ENCODE assay signal across 11 cellular contexts in genomic region chr17:50834786-50835562, GRCh38. TPM values are rescaled to one million over a fixed set of nuclear protein-coding genes. Genes with fewer than 3 reads are reported as not detected.
A peak's percentile ranks its signal among the peaks of the same experiment; 100 is the strongest.
DNase-seq lines count a peak whose midpoint lies in the region; ATAC-seq and TF ChIP-seq lines count a peak whose summit lies in the region.
"Had no signal": no experiment of that assay in that cellular context is flagged by ENCODE, and none has a peak within 500 bp of the region (broad histone marks: within the 10 kb centered on the region; RNA-seq: fewer than 3 reads in every experiment).

No MANE protein-coding gene starts in this region.

- DNase-seq in activated naive CD4-positive, alpha-beta T cell treated with anti-CD3 and anti-CD28 coated beads, Interleukin-2, amount 10 ng/mL, durations not matched to agents 7 days and 5 days: peak; percentile 14
- DNase-seq in activated naive CD4-positive, alpha-beta T cell treated with anti-CD3 and anti-CD28 coated beads, Interleukin-2, amount 50 U/mL, for 16 hours: no peak
- no peak for DNase-seq in epithelial cell of proximal tubule (ENCODE audit: low read depth)
- DNase-seq in upper lobe of left lung: peak in 1 of 2 donors; percentile 82
- no peak for DNase-seq in NCI-H2196 treated with DMSO at 0.1 percent for 48 hours (lab: John Stamatoyannopoulos, UW; ENCODE audit: unreplicated experiment)
- DNase-seq in NCI-H748 treated with DMSO at 0.1 percent for 48 hours (lab: John Stamatoyannopoulos, UW): no peak
- DNase-seq: activated CD4-positive, alpha-beta T cell treated with anti-CD3 and anti-CD28 coated beads, Interleukin-2, amount 50 U/mL, for 48 hours; AML-193; cortex of kidney had no signal

- no peak overlapping the region for H3K4me3 Mint-ChIP-seq in activated naive CD4-positive, alpha-beta T cell treated with anti-CD3 and anti-CD28 coated beads, Interleukin-2, amount 10 ng/mL, durations not matched to agents 7 days and 5 days

- no peak for TF ChIP-seq EP300 in upper lobe of left lung (IDR thresholded peaks at IDR 0.05)

- no peak for TF ChIP-seq POLR2A in upper lobe of left lung (IDR thresholded peaks at IDR 0.05)

- H3K4me1 ChIP-seq in muscle layer of colon (ENCODE audit: insufficient read depth, low read length): no peaks in the 10 kb centered on the region
- H3K4me1 ChIP-seq in upper lobe of left lung: peaks cover 0 to 17% (median 1%) of the 10 kb centered on the region in 4 donors

- H3K36me3 ChIP-seq in muscle layer of colon (ENCODE audit: insufficient read depth, low read length): no peaks in the 10 kb centered on the region
- no peaks in the 10 kb centered on the region for H3K36me3 ChIP-seq in upper lobe of left lung

- peak overlapping the region; percentile 43 for H3K4me3 ChIP-seq in epithelial cell of proximal tubule (ENCODE audit: low read depth, low read length)
- peak overlapping the region; percentile 2 to 58 for H3K4me3 ChIP-seq in muscle layer of colon (ENCODE audit: low read depth in 1 of 2, low read length in 2 of 2)
- peak overlapping the region in 3 of 4 donors; percentile 6 to 35 (median 26) for H3K4me3 ChIP-seq in upper lobe of left lung

- H3K27me3 Mint-ChIP-seq in activated naive CD4-positive, alpha-beta T cell treated with anti-CD3 and anti-CD28 coated beads, Interleukin-2, amount 10 ng/mL, durations not matched to agents 7 days and 5 days: peaks cover 61% of the 10 kb centered on the region

- H3K4me1 Mint-ChIP-seq in activated naive CD4-positive, alpha-beta T cell treated with anti-CD3 and anti-CD28 coated beads, Interleukin-2, amount 10 ng/mL, durations not matched to agents 7 days and 5 days: no peaks in the 10 kb centered on the region

- H3K36me3 Mint-ChIP-seq in activated naive CD4-positive, alpha-beta T cell treated with anti-CD3 and anti-CD28 coated beads, Interleukin-2, amount 10 ng/mL, durations not matched to agents 7 days and 5 days: no peaks in the 10 kb centered on the region

- H3K9me3 Mint-ChIP-seq in activated naive CD4-positive, alpha-beta T cell treated with anti-CD3 and anti-CD28 coated beads, Interleukin-2, amount 10 ng/mL, durations not matched to agents 7 days and 5 days: no peaks in the 10 kb centered on the region

- H3K27ac Mint-ChIP-seq in activated naive CD4-positive, alpha-beta T cell treated with anti-CD3 and anti-CD28 coated beads, Interleukin-2, amount 10 ng/mL, durations not matched to agents 7 days and 5 days: no peak overlapping the region

- H3K9me3 ChIP-seq in muscle layer of colon (ENCODE audit: low read length): no peaks in the 10 kb centered on the region
- no peaks in the 10 kb centered on the region for H3K9me3 ChIP-seq in upper lobe of left lung

- no peak for TF ChIP-seq CTCF in epithelial cell of proximal tubule (conservative IDR thresholded peaks at IDR 0.05; ENCODE audit: low read depth, low read length)
- no peak for TF ChIP-seq CTCF in upper lobe of left lung (IDR thresholded peaks at IDR 0.05)

- WGBS in upper lobe of left lung, 2 donors: 48 to 50% methylated on average over 34 to 37 of the region's 37 CpGs

- peak in 1 of 2 donors; percentile 60 for ATAC-seq in upper lobe of left lung (ENCODE audit: low FRiP score in 2 of 2)
- no peak for ATAC-seq in GM19455 (IDR thresholded peaks at IDR 0.05; ENCODE audit: unreplicated experiment)

- H3K27me3 ChIP-seq in muscle layer of colon (ENCODE audit: control insufficient read depth in 1 of 2, insufficient read depth in 2 of 2, low read length in 2 of 2) (no peaks in the 10 kb centered on the region), upper lobe of left lung (no peaks in the 10 kb centered on the region)

- no peak overlapping the region for H3K9ac ChIP-seq in muscle layer of colon (ENCODE audit: low read length)

- CTCF ChIA-PET in activated naive CD4-positive, alpha-beta T cell treated with anti-CD3 and anti-CD28 coated beads, Interleukin-2, amount 10 ng/mL, durations not matched to agents 7 days and 5 days (lab: Charles Lee): interaction anchor here (0.9 to 1.6 kb wide), 4 partner anchors 17 to 122 kb away, joined by 3 to 6 read pairs (median 4); no protein-coding TSS in a partner anchor

- H3K27ac ChIP-seq in muscle layer of colon (ENCODE audit: low read depth, low read length): no peak overlapping the region
- H3K27ac ChIP-seq in upper lobe of left lung: no peak overlapping the region

RNA-seq across cellular contexts. Expression of gene WFIKKN2, which starts 0.4 kb away (rescaled TPM):
- total RNA-seq in epithelial cell of proximal tubule: not detected in 2 replicates
- under 1 TPM in 1 of 6 donors, not detected in 5; 0.23 TPM for total RNA-seq in upper lobe of left lung

RNA-seq across cellular contexts. Expression of gene TOB1, which starts 31.2 kb away (rescaled TPM):
- 4.4 and 4.6 TPM in 2 replicates for total RNA-seq in epithelial cell of proximal tubule
- total RNA-seq in upper lobe of left lung: 10 to 100 TPM; 16.0 to 98.5 (median 53.5) TPM
